In genomic region chr17:44759096-44759915, GRCh38 we compare ENCODE assay signal across 1 cellular context.
TF ChIP-seq lines count a peak whose summit lies in the region.

No MANE protein-coding gene starts in this region.

TF ChIP-seq in HEK293, 187 proteins besides CTCF, POLR2A, EP300 and RAD21 (continued from another document):
- peak; percentile 78 for TF ChIP-seq ZNF449 (tag by site-specific recombination; IDR thresholded peaks at IDR 0.05)
- peak; percentile 91 for TF ChIP-seq GLIS2 (tag by site-specific recombination; IDR thresholded peaks at IDR 0.05)
- no peak for TF ChIP-seq ZNF521 (tag by site-specific recombination; IDR thresholded peaks at IDR 0.05)
- TF ChIP-seq ZNF639 (tag by site-specific recombination; IDR thresholded peaks at IDR 0.05), result no peak
- TF ChIP-seq ZNF23 (tag by site-specific recombination; IDR thresholded peaks at IDR 0.05; ENCODE audit: borderline replicate concordance), result no peak
- peak; percentile 76 for TF ChIP-seq ZIC2 (tag by site-specific recombination; IDR thresholded peaks at IDR 0.05)
- TF ChIP-seq PRDM6 (tag by site-specific recombination; IDR thresholded peaks at IDR 0.05), result no peak
- peak; percentile 76 for TF ChIP-seq KLF17 (tag by site-specific recombination; IDR thresholded peaks at IDR 0.05)
- no peak for TF ChIP-seq OSR2 (tag by site-specific recombination; IDR thresholded peaks at IDR 0.05)
- TF ChIP-seq ZNF341 (tag by site-specific recombination; IDR thresholded peaks at IDR 0.05; ENCODE audit: low read depth), result peak; percentile 45
- TF ChIP-seq ZBTB7A (tag by site-specific recombination; IDR thresholded peaks at IDR 0.05; ENCODE audit: low read depth), result peak; percentile 67; the same call in 1 of the 2 replicates
- TF ChIP-seq ZNF600 (tag by site-specific recombination; IDR thresholded peaks at IDR 0.05), result peak; percentile 33; the same call in 1 of the 2 replicates
